ENCODE assay signal across 7 cellular contexts in the genomic region with DNA sequence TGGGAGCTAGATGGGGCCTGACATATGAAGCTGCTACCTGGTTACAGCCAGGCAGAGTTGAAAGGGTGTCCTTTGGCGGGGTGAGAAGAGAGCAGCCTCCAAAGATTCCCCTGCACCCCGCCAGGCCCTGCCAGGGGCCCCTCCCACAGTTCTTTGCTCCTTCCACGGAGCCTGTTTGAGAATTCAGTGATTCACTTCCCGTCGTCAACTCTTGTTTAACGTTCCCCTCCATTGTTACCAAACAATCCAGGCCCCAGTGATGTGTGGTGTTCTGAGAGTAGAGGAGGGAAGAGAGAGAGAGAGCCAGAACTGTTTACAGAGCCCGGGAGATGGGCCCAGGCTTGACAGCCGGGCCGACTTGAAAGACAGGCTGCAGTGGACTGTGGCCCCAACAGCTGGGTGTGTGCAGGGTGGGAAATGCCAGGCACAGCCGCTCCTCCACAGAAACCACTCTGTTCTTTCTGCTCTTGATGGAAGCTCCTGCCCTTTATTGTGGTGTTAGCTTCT.
DNase-seq lines count a peak whose midpoint lies in the region; ATAC-seq and TF ChIP-seq lines count a peak whose summit lies in the region.

No MANE protein-coding gene starts in this region.

- H3K18ac ChIP-seq in trophoblast cell (ENCODE audit: low read length) = peak overlapping the region; percentile 41

- no peak overlapping the region for H3K9ac ChIP-seq in trophoblast cell (ENCODE audit: low read length)

- H3K36me3 ChIP-seq in trophoblast cell (ENCODE audit: control insufficient read depth in 1 of 2, insufficient read depth in 2 of 2, low read length in 2 of 2) = no peaks in the 10 kb centered on the region

- no peak overlapping the region for H3K4me3 ChIP-seq in fibroblast of villous mesenchyme (ENCODE audit: low read depth, low read length)
- H3K4me3 ChIP-seq in trophoblast cell (ENCODE audit: low read depth, low read length) = no peak overlapping the region

- TF ChIP-seq CTCF in fibroblast of villous mesenchyme (IDR thresholded peaks at IDR 0.05; ENCODE audit: insufficient read depth, low read depth, low read length) = no peak

- peak overlapping the region; percentile 77 for H4K8ac ChIP-seq in trophoblast cell (ENCODE audit: low read depth, low read length)

- peaks cover 49 to 58% of the 10 kb centered on the region in 2 experiments for H3K4me1 ChIP-seq in trophoblast cell (ENCODE audit: control insufficient read depth in 1 of 2, insufficient read depth in 2 of 2, low read length in 2 of 2)

- H4K91ac ChIP-seq in trophoblast cell (ENCODE audit: low read depth, low read length) = peak overlapping the region; percentile 86

- H3K4me2 ChIP-seq in trophoblast cell (ENCODE audit: low read length) = peak overlapping the region; percentile 51

- H3K23ac ChIP-seq in trophoblast cell (ENCODE audit: low read length) = no peak overlapping the region

- no peak overlapping the region for H2AFZ ChIP-seq in trophoblast cell (ENCODE audit: insufficient read depth, low read length, poor library complexity)

- H3K27ac ChIP-seq in trophoblast cell (ENCODE audit: low read depth, low read length) = peak overlapping the region; percentile 88

- H2AK5ac ChIP-seq in trophoblast cell (ENCODE audit: low read length) = peak overlapping the region; percentile 17

- H3K14ac ChIP-seq in trophoblast cell (ENCODE audit: low read length) = peak overlapping the region; percentile 33

- H3K79me2 ChIP-seq in trophoblast cell (ENCODE audit: control insufficient read depth, insufficient read depth, low read length, poor library complexity) = peaks cover 6% of the 10 kb centered on the region

- H4K12ac ChIP-seq in trophoblast cell (ENCODE audit: low read depth, low read length) = no peak overlapping the region

- peak overlapping the region; percentile 67 for H2BK12ac ChIP-seq in trophoblast cell (ENCODE audit: low read length)

- H2BK120ac ChIP-seq in trophoblast cell (ENCODE audit: insufficient read depth, low read length, poor library complexity) = peak overlapping the region; percentile 45

- H3K4ac ChIP-seq in trophoblast cell (ENCODE audit: low read depth, low read length) = peak overlapping the region; percentile 25

- DNase-seq in HuH-7.5 (ENCODE audit: low spot score) (peak; percentile 55), fibroblast of villous mesenchyme (ENCODE audit: low read depth) (peak; percentile 94), trophoblast cell (peak in 1 of 2 donors; percentile 41), NCI-H1105 (lab: John Stamatoyannopoulos, UW) (no peak)
- DNase-seq in activated CD4-positive, alpha-beta T cell treated with anti-CD3 and anti-CD28 coated beads, Interleukin-2, amount 50 U/mL, for 1 hour = peak; percentile 19

- H3K27me3 ChIP-seq in trophoblast cell (ENCODE audit: insufficient read depth, low read length) = no peaks in the 10 kb centered on the region

- WGBS in trophoblast cell (ENCODE audit: extremely low coverage, insufficient coverage, insufficient read length) = no CpG with 5 or more reads among the region's 10 CpGs

- no peak for ATAC-seq in HG03354 (IDR thresholded peaks at IDR 0.05; ENCODE audit: poor library complexity, severe bottlenecking, unreplicated experiment)
- ATAC-seq in HG03457 (IDR thresholded peaks at IDR 0.05; ENCODE audit: unreplicated experiment) = no peak

- peaks cover 46% of the 10 kb centered on the region for H3K79me1 ChIP-seq in trophoblast cell (ENCODE audit: low read length)

- H2BK5ac ChIP-seq in trophoblast cell (ENCODE audit: low read depth, low read length, poor library complexity) = peak overlapping the region; percentile 66

- no peaks in the 10 kb centered on the region for H3K9me3 ChIP-seq in trophoblast cell (ENCODE audit: insufficient read depth, low read depth, low read length)
